In the genomic region with DNA sequence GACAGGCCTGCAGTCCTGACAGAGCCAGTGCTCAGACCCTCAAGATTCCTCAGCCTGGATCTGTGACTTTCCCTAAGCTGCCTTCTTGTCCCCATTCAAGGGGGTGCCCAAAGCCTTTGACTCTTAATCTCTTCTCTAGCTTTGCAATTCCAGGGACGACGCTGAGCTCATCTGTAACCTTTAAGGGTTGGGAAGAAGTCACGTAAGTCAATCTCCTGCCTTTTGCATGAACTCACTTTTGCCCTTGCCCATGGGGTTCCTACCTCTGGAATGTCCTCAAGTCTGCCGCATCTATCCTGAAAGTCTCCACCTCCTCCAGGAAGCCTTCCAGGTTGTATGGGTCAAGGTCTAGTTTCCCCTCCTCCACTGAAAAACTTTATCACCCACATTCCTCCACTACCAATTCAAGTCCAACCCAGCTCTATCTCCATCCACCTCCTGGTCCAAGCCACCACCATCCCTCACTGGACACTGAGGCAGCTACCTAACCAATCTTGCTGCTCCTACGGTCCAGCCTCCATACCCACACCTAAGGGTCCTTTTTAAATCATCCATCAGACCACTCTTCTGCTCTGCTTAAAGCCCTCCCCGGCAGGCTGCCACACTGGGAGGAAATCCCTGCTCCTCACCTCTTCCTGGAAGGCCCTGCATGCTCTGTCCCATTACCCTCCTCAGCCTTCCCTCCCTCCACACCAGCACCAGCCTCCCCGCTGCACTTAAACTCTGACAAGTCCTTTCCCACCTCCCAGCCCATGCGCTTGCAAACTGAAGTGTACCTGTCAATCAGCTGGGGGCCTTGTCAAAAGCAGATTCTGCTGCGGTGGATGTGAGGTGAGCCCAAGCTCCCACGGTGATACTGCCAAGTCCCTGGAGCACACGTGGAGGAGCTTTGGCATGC, we compare ENCODE assay signal across 16 cellular contexts. TPM values are rescaled to one million over a fixed set of nuclear protein-coding genes. Genes with fewer than 3 reads are reported as not detected.
DNase-seq lines count a peak whose midpoint lies in the region; ATAC-seq and TF ChIP-seq lines count a peak whose summit lies in the region.
"Had no signal": no experiment of that assay in that cellular context is flagged by ENCODE, and none has a peak within 500 bp of the region (broad histone marks: within the 10 kb centered on the region; RNA-seq: fewer than 3 reads in every experiment).

No MANE protein-coding gene starts in this region.

- H3K79me1 ChIP-seq in H9 (ENCODE audit: insufficient read depth, low read depth, low read length, poor library complexity, severe bottlenecking) = no peaks in the 10 kb centered on the region

- H3K27me3 ChIP-seq in H9 (ENCODE audit: insufficient read depth, low read length) = no peaks in the 10 kb centered on the region
- no peaks in the 10 kb centered on the region for H3K27me3 ChIP-seq in spleen (replicated peaks in 1 of 7)
- no peaks in the 10 kb centered on the region for H3K27me3 ChIP-seq in uterus
- H3K27me3 ChIP-seq in foreskin keratinocyte = peaks cover 25% of the 10 kb centered on the region
- H3K27me3 ChIP-seq: breast epithelium had no signal

- H3K36me3 Mint-ChIP-seq in H9 (ENCODE audit: insufficient read depth in 1 of 3, low read depth in 3 of 3) = 0 out of 7 replicates have a peak, but pooled peaks cover 0 to 9% (median 0%) of the 10 kb centered on the region in 3 experiments
- peaks cover 13% of the 10 kb centered on the region for H3K36me3 Mint-ChIP-seq in activated B cell treated with CpG ODN at 0.5 μM for 24 hours (ENCODE audit: low read depth)
- H3K36me3 Mint-ChIP-seq in endothelial cell (ENCODE audit: low read depth, unreplicated experiment) = peaks cover 20% of the 10 kb centered on the region

- no peaks in the 10 kb centered on the region for H3K9me3 ChIP-seq in H9 (ENCODE audit: control insufficient read depth, low read depth, low read length)
- H3K9me3 ChIP-seq in spleen = no peaks in the 10 kb centered on the region
- H3K9me3 ChIP-seq in uterus = no peaks in the 10 kb centered on the region
- H3K9me3 ChIP-seq: breast epithelium, psoas muscle, thoracic aorta had no signal

- no peak overlapping the region for H3T11ph ChIP-seq in H9 (ENCODE audit: low read length)

- no peak overlapping the region for H3K4ac ChIP-seq in H9 (ENCODE audit: low read depth, low read length)

- no peak overlapping the region for H4K5ac ChIP-seq in H9 (ENCODE audit: insufficient read length, low read depth, low read length)

- no peak overlapping the region for H3K56ac ChIP-seq in H9 (ENCODE audit: insufficient read length, low read depth, low read length)

- no peaks in the 10 kb centered on the region for H3K23me2 ChIP-seq in H9 (ENCODE audit: insufficient read length, low read depth, low read length, poor library complexity, severe bottlenecking)

- TF ChIP-seq POLR2A in spleen (IDR thresholded peaks at IDR 0.05) (no peak), uterus (IDR thresholded peaks at IDR 0.05) (no peak)

- no peak overlapping the region for H2BK20ac ChIP-seq in H9 (ENCODE audit: low read depth, low read length, poor library complexity, severe bottlenecking)

- CTCF ChIA-PET in activated B cell treated with CpG ODN at 0.5 μM for 24 hours (lab: Charles Lee) = interaction anchor here (0.6 kb wide), 1 partner anchor 29 kb away, joined by 3 read pairs; no protein-coding TSS in a partner anchor

- DNase-seq in H9 = no peak
- no peak for DNase-seq in activated B cell treated with CpG ODN at 0.5 μM for 24 hours
- no peak for DNase-seq in endothelial cell (ENCODE audit: low spot score)
- DNase-seq in spleen = peak; percentile 54
- no peak for DNase-seq in uterus
- DNase-seq in foreskin keratinocyte = no peak
- DNase-seq: activated CD4-positive, alpha-beta T cell treated with anti-CD3 and anti-CD28 coated beads for 48 hours; kidney glomerular epithelial cell; NCI-H2029; NCI-H774; stimulated activated CD4-positive, alpha-beta T cell treated with anti-CD3 and anti-CD28 coated beads, Interleukin-15, amount 100 ng/mL, for 24 hours had no signal

- H3K36me3 ChIP-seq in spleen (peaks cover 0 to 10% (median 0%) of the 10 kb centered on the region in 6 donors), uterus (no peaks in the 10 kb centered on the region)
- H3K36me3 ChIP-seq: breast epithelium, thoracic aorta had no signal

- H3K27ac Mint-ChIP-seq in H9 (peak overlapping the region in 2 of 3 experiments; percentile 17 to 57; a peak in 3 of 7 replicates), activated B cell treated with CpG ODN at 0.5 μM for 24 hours (peak overlapping the region; percentile 70), endothelial cell (ENCODE audit: unreplicated experiment) (peak overlapping the region; percentile 55)
- H3K27ac Mint-ChIP-seq: activated T-helper 2 cell treated with anti-CD3 and anti-CD28 coated beads, Interferon-gamma antibody, Interleukin-2, Interleukin-4, amounts not matched to agents 10 μg/mL and 5 μg/mL and 100 μg/mL, durations not matched to agents 14 hours and 24 hours and 36 hours had no signal

- no peak overlapping the region for H2AK5ac ChIP-seq in H9 (ENCODE audit: insufficient read length, low read length)

- POLR2A ChIA-PET in activated B cell treated with CpG ODN at 0.5 μM for 24 hours (lab: Charles Lee) = interaction anchor here (0.6 to 2.9 kb wide), 5 partner anchors 9 to 78 kb away, joined by 3 to 12 read pairs (median 3); no protein-coding TSS in a partner anchor

- H3K79me2 ChIP-seq in H9 (ENCODE audit: insufficient read depth, low read length) = no peaks in the 10 kb centered on the region

- intact Hi-C loops in activated B cell treated with CpG ODN at 0.5 μM for 24 hours (cut with micrococcal nuclease) = loop anchor here (1.0 kb wide), 1 partner anchor 10 kb away; no protein-coding TSS in a partner anchor
- intact Hi-C loops in spleen (cut with DNase I; ENCODE audit: low total_unique reads) = no loop called here
- intact Hi-C loops in uterus (cut with DNase I; ENCODE audit: low total_unique reads) = no loop called here

- no peak overlapping the region for H2BK12ac ChIP-seq in H9 (ENCODE audit: insufficient read length, low read depth, low read length)

- peak overlapping the region in 1 of 2 experiments; percentile 62; a peak in 3 of 5 replicates for H3K4me3 Mint-ChIP-seq in H9
- H3K4me3 Mint-ChIP-seq in activated B cell treated with CpG ODN at 0.5 μM for 24 hours = no peak overlapping the region
- peak overlapping the region; percentile 2 for H3K4me3 Mint-ChIP-seq in endothelial cell (ENCODE audit: unreplicated experiment)

- TF ChIP-seq CTCF in H9 (conservative IDR thresholded peaks at IDR 0.05) = no peak
- no peak for TF ChIP-seq CTCF in activated B cell treated with CpG ODN at 0.5 μM for 24 hours (IDR thresholded peaks at IDR 0.05)
- no peak for TF ChIP-seq CTCF in endothelial cell (IDR thresholded peaks at IDR 0.05; ENCODE audit: unreplicated experiment)
- no peak for TF ChIP-seq CTCF in spleen (IDR thresholded peaks at IDR 0.05 in 8 of 11, conservative IDR thresholded peaks at IDR 0.05 in 3 of 11)
- TF ChIP-seq CTCF in uterus (IDR thresholded peaks at IDR 0.05) = no peak
- TF ChIP-seq CTCF in foreskin keratinocyte (conservative IDR thresholded peaks at IDR 0.05) = no peak

- no peak overlapping the region for H3K23ac ChIP-seq in H9 (ENCODE audit: insufficient read length, low read depth, low read length)

- H3K4me1 Mint-ChIP-seq in H9 = peaks cover 31 to 51% of the 10 kb centered on the region in 2 experiments
- peaks cover 78% of the 10 kb centered on the region for H3K4me1 Mint-ChIP-seq in activated B cell treated with CpG ODN at 0.5 μM for 24 hours
- H3K4me1 Mint-ChIP-seq in endothelial cell (ENCODE audit: unreplicated experiment) = peaks cover 71% of the 10 kb centered on the region

- no peak overlapping the region for H2BK15ac ChIP-seq in H9 (ENCODE audit: low read depth, low read length)

- no peak overlapping the region; the same call in 1 of the 2 replicates for H3K14ac ChIP-seq in H9 (ENCODE audit: insufficient read depth, low read length)

- H3K27ac ChIP-seq in H9 (ENCODE audit: insufficient read length, low read depth, low read length) (no peak overlapping the region), spleen (peak overlapping the region in 6 of 8 donors; percentile 3 to 76 (median 64)), uterus (no peak overlapping the region), foreskin keratinocyte (no peak overlapping the region)
- H3K27ac ChIP-seq: breast epithelium, psoas muscle, thoracic aorta had no signal

- H3K4me3 ChIP-seq in spleen (peak overlapping the region in 1 of 8 donors; percentile 35), uterus (no peak overlapping the region)
- H3K4me3 ChIP-seq: breast epithelium, psoas muscle, thoracic aorta had no signal

- peaks cover 0 to 4% of the 10 kb centered on the region in 2 experiments; a peak in 3 of 5 replicates for H3K9me3 Mint-ChIP-seq in H9
- no peaks in the 10 kb centered on the region for H3K9me3 Mint-ChIP-seq in activated B cell treated with CpG ODN at 0.5 μM for 24 hours
- no peaks in the 10 kb centered on the region for H3K9me3 Mint-ChIP-seq in endothelial cell (ENCODE audit: unreplicated experiment)
- H3K9me3 Mint-ChIP-seq: activated T-helper 2 cell treated with anti-CD3 and anti-CD28 coated beads, Interferon-gamma antibody, Interleukin-2, Interleukin-4, amounts not matched to agents 10 μg/mL and 5 μg/mL and 100 μg/mL, durations not matched to agents 14 hours and 24 hours and 36 hours had no signal

- H3K9ac ChIP-seq in H9 (ENCODE audit: extremely low read depth, insufficient read length, low read length) = no peak overlapping the region

- no peak overlapping the region for H3K18ac ChIP-seq in H9 (ENCODE audit: insufficient read length, low read depth, low read length)

- H3K4me1 ChIP-seq in H9 (ENCODE audit: insufficient read depth, low read length) = no peaks in the 10 kb centered on the region; the same call in 1 of the 2 replicates
- peaks cover 31 to 100% (median 84%) of the 10 kb centered on the region in 6 donors for H3K4me1 ChIP-seq in spleen
- no peaks in the 10 kb centered on the region for H3K4me1 ChIP-seq in uterus
- H3K4me1 ChIP-seq in foreskin keratinocyte = no peaks in the 10 kb centered on the region
- H3K4me1 ChIP-seq: breast epithelium had no signal

- H4K20me1 ChIP-seq in H9 (ENCODE audit: control insufficient read depth, insufficient read depth, insufficient read length) = no peaks in the 10 kb centered on the region

- H4K91ac ChIP-seq in H9 (ENCODE audit: insufficient read length, low read depth, low read length) = no peak overlapping the region

- no peak overlapping the region for H3K4me2 ChIP-seq in H9 (ENCODE audit: insufficient read depth, insufficient read length, low read length)

- no peak overlapping the region for H2AFZ ChIP-seq in H9 (ENCODE audit: low read length)

- no CpG with 5 or more reads among the region's 11 CpGs for whole genome bisulfite sequencing in H9 (ENCODE audit: extremely low coverage, insufficient read length, low lambda C conversion rate)
- WGBS in spleen, 5 donors = 72 to 85% (median 76%) methylated on average over 11 of the region's 11 CpGs

- H2BK5ac ChIP-seq in H9 (ENCODE audit: insufficient read length, low read length) = no peak overlapping the region

- ATAC-seq in activated B cell treated with CpG ODN at 0.5 μM for 24 hours (ENCODE audit: low read depth) = no peak
- no peak for ATAC-seq in foreskin keratinocyte
- ATAC-seq in GM18519 (IDR thresholded peaks at IDR 0.05; ENCODE audit: low FRiP score, unreplicated experiment) = no peak
- ATAC-seq: psoas muscle had no signal

- H2BK120ac ChIP-seq in H9 (ENCODE audit: low read depth, low read length, poor library complexity, severe bottlenecking) = no peak overlapping the region

- H3K27me3 Mint-ChIP-seq in H9 (ENCODE audit: low read depth) (peaks cover 4% of the 10 kb centered on the region; the same call in 1 of the 2 replicates), activated B cell treated with CpG ODN at 0.5 μM for 24 hours (no peaks in the 10 kb centered on the region), endothelial cell (ENCODE audit: unreplicated experiment) (peaks cover 8% of the 10 kb centered on the region)

- no peak overlapping the region for H4K8ac ChIP-seq in H9 (replicated peaks; ENCODE audit: insufficient read length, low read depth, low read length)

RNA-seq across cellular contexts. Expression of a gene that starts 29.7 kb away (rescaled TPM):
- total RNA-seq in H9 (2021) = 5.4 and 6.6 TPM in 2 replicates
- total RNA-seq in activated B cell treated with CpG ODN at 0.5 μM for 24 hours = 65.0 and 71.4 TPM in 2 replicates
- 248 TPM for total RNA-seq in endothelial cell (ENCODE audit: unreplicated experiment)
- 100 to 1,000 TPM; 116 to 279 (median 166) TPM for total RNA-seq in spleen
- 10 to 100 TPM; 36.7 to 76.7 (median 49.7) TPM for polyA plus RNA-seq in spleen
- 10 to 100 TPM in 2 of 4 donors, 1 to 10 TPM in 2; 3.6 to 19.7 (median 11.3) TPM for total RNA-seq in uterus
- total RNA-seq in foreskin keratinocyte = 0.49 and 1.3 TPM in 2 replicates
- polyA plus RNA-seq in foreskin keratinocyte = 0.31 and 0.62 TPM in 2 replicates

Comparison
In these comparisons a context has a peak if more than half of its experiments do, and no peak if none do; other contexts are left out.
1. H3K27ac ChIP-seq: peak in spleen (6 of 8); none in H9 (single experiment), uterus (0 of 2) and foreskin keratinocyte (single experiment).
2. Peak in every context shown above with its lines, with median percentiles within 50 percentile points of each other: H3K27ac Mint-ChIP-seq.